In genomic region chr16:58756650-58757332, GRCh38 we compare ENCODE assay signal across 13 cellular contexts.
DNase-seq lines count a peak whose midpoint lies in the region; ATAC-seq and TF ChIP-seq lines count a peak whose summit lies in the region.
"Had no signal": no experiment of that assay in that cellular context is flagged by ENCODE, and none has a peak within 500 bp of the region (broad histone marks: within the 10 kb centered on the region; RNA-seq: fewer than 3 reads in every experiment).

No MANE protein-coding gene starts in this region.

- no peaks in the 10 kb centered on the region for H3K9me3 Mint-ChIP-seq in memory B cell
- H3K9me3 Mint-ChIP-seq: nephron; T-helper 2 cell treated with Interferon-gamma antibody and Interleukin-4, amounts not matched to agents 5 μg/mL and 100 μg/mL, for 36 hours had no signal

- TF ChIP-seq CTCF in C4-2B (conservative IDR thresholded peaks at IDR 0.05), result peak; percentile 57
- no peak for TF ChIP-seq CTCF in DND-41 (IDR thresholded peaks at IDR 0.05; ENCODE audit: borderline replicate concordance, extremely low read depth, low read length, poor library complexity, severe bottlenecking)
- TF ChIP-seq CTCF in RWPE1 (conservative IDR thresholded peaks at IDR 0.05; ENCODE audit: low read depth), result peak; percentile 7

- DNase-seq in DND-41 (no peak), RWPE1 (ENCODE audit: low spot score) (no peak), memory B cell (ENCODE audit: low spot score in 2 of 2) (no peak)
- no peak for DNase-seq in activated CD4-positive, alpha-beta T cell treated with anti-CD3 and anti-CD28 coated beads, Interleukin-2, amount 50 U/mL, for 4 hours

- H3K27ac ChIP-seq in C4-2B (peak overlapping the region; percentile 69), DND-41 (ENCODE audit: low read length) (no peak overlapping the region), RWPE1 (no peak overlapping the region)
- H3K27ac ChIP-seq: tibial artery had no signal

- peaks cover 8% of the 10 kb centered on the region for H3K4me1 Mint-ChIP-seq in memory B cell
- H3K4me1 Mint-ChIP-seq: nephron had no signal

- H3K4me3 ChIP-seq in DND-41 (ENCODE audit: low read depth in 1 of 2, low read length in 2 of 2), result no peak overlapping the region
- H3K4me3 ChIP-seq: GM12878, lung, tibial artery had no signal

- POLR2A ChIA-PET in RWPE1 (lab: Yijun Ruan, JAX; ENCODE audit: low non-redundant PET), result no interaction called here

- no peak overlapping the region for H3K9ac ChIP-seq in DND-41 (ENCODE audit: low read depth, low read length)

- H3K27me3 ChIP-seq in DND-41 (ENCODE audit: insufficient read depth, low read length, poor library complexity), result no peaks in the 10 kb centered on the region

- no peaks in the 10 kb centered on the region for H3K9me3 ChIP-seq in DND-41 (ENCODE audit: insufficient read depth, low read length, severe bottlenecking)
- H3K9me3 ChIP-seq: tibial artery had no signal

- H3K79me2 ChIP-seq in DND-41 (ENCODE audit: insufficient read depth, low read length), result no peaks in the 10 kb centered on the region

- H3K27ac Mint-ChIP-seq in memory B cell, result peak overlapping the region; percentile 42
- H3K27ac Mint-ChIP-seq: nephron; T-helper 2 cell treated with Interferon-gamma antibody and Interleukin-4, amounts not matched to agents 5 μg/mL and 100 μg/mL, for 36 hours had no signal

- no peak overlapping the region for H3K4me3 Mint-ChIP-seq in memory B cell
- H3K4me3 Mint-ChIP-seq: nephron had no signal

- no peaks in the 10 kb centered on the region for H4K20me1 ChIP-seq in DND-41 (ENCODE audit: insufficient read depth, low read length)

- peak overlapping the region; percentile 78; the same call in 1 of the 2 replicates for H3K4me2 ChIP-seq in DND-41 (ENCODE audit: insufficient read depth, low read length)

- no peaks in the 10 kb centered on the region for H3K36me3 ChIP-seq in DND-41 (ENCODE audit: insufficient read depth, low read length)
- H3K36me3 ChIP-seq: tibial artery had no signal

- H3K4me1 ChIP-seq in DND-41 (ENCODE audit: insufficient read depth, low read length), result peaks cover 13% of the 10 kb centered on the region

- H3K36me3 Mint-ChIP-seq in memory B cell, result no peaks in the 10 kb centered on the region
- H3K36me3 Mint-ChIP-seq: activated naive CD8-positive, alpha-beta T cell had no signal

- CTCF ChIA-PET in RWPE1 (lab: Yijun Ruan, JAX), result interaction anchor here (0.6 to 1.6 kb wide), 9 partner anchors 10 to 95 kb away, joined by 3 to 19 read pairs (median 3); partner anchors contain the start of gene SLC38A7

- no peaks in the 10 kb centered on the region for H3K27me3 Mint-ChIP-seq in memory B cell
- H3K27me3 Mint-ChIP-seq: activated naive CD8-positive, alpha-beta T cell had no signal

- ATAC-seq in DND-41 (ENCODE audit: insufficient read depth, low read depth) (no peak), memory B cell (ENCODE audit: low read depth) (no peak), GM19324 (IDR thresholded peaks at IDR 0.05; ENCODE audit: low FRiP score, unreplicated experiment) (no peak), HG02973 (IDR thresholded peaks at IDR 0.05; ENCODE audit: unreplicated experiment) (no peak)

- no peak overlapping the region for H2AFZ ChIP-seq in DND-41 (ENCODE audit: low read depth, low read length)
